1 cellular context compared by ENCODE assay signal in the genomic region with DNA sequence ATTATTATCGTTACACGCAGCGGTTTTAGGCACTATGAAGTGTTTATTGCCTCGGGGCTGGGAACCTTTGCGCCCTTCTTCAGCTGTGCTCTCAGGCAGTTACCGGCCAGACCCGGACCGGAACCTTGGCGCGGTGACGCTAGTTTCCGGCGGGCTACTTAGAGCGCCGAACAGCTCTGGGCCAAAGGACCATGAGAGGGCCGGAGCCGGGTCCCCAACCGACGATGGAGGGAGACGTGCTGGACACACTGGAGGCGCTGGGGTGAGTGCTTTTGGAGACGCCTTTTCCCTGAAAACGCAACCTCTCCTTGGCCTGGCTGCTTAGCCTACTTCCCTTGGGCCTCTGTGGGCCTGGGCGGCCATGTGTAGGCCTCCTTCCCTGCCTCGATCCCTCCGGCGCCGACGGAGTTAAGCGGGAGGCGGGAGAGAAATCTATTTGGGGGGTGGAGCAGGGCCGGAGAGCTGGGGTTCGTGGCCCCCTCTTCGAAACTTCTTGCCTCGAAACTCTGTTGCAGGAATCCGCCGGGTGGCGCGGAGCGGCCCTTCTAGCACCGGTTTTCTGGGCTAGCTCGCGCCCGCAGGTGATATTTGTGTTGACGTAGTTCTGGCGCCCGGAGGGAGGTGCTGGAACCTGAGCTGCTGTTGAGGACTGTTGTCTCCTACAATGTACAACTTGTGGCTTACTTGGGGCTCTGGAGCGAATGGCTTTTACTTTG.
TF ChIP-seq lines count a peak whose summit lies in the region.

FAM98B (plus strand) TSS at position 157 of the 716 bp plus-strand sequence; CDS start at position 192, 35 bp downstream.

TF ChIP-seq in GM12878, 131 proteins besides CTCF, POLR2A, EP300 and RAD21 (continued from another document and continues in another):
- peak; percentile 59 to 88 for TF ChIP-seq SRF (IDR thresholded peaks at IDR 0.05; ENCODE audit: low read depth in 2 of 2, low read length in 2 of 2)
- TF ChIP-seq ZNF384 (IDR thresholded peaks at IDR 0.05; ENCODE audit: borderline replicate concordance, low read depth, low read length): no peak
- peak; percentile 94 for TF ChIP-seq NR2C1 (IDR thresholded peaks at IDR 0.05)
- peak; percentile 68 for TF ChIP-seq SIX5 (IDR thresholded peaks at IDR 0.05; ENCODE audit: low read depth, low read length, severe bottlenecking)
- TF ChIP-seq JUNB (IDR thresholded peaks at IDR 0.05): peak; percentile 27; the same call in 1 of the 2 replicates
- TF ChIP-seq HDAC6 (IDR thresholded peaks at IDR 0.05; ENCODE audit: unreplicated experiment): no peak
- peak; percentile 88; the same call in 1 of the 2 replicates for TF ChIP-seq CBFB (IDR thresholded peaks at IDR 0.05; ENCODE audit: low read depth)
- TF ChIP-seq MYC (IDR thresholded peaks at IDR 0.05; ENCODE audit: insufficient read depth, insufficient read length, insufficient replicate concordance, low read length, severe bottlenecking): peak; percentile 59
- peak; percentile 82 for TF ChIP-seq ZNF24 (IDR thresholded peaks at IDR 0.05)
- TF ChIP-seq SIN3A (IDR thresholded peaks at IDR 0.05; ENCODE audit: low read depth, low read length): peak; percentile 73; the same call in 1 of the 2 replicates
- peak; percentile 15; the same call in 1 of the 2 replicates for TF ChIP-seq SREBF1 (IDR thresholded peaks at IDR 0.05; ENCODE audit: low read length)
- peak; percentile 35 for TF ChIP-seq USF1 (IDR thresholded peaks at IDR 0.05; ENCODE audit: borderline replicate concordance, extremely low read length, insufficient read depth, low read depth, low read length)
- TF ChIP-seq YBX1 (IDR thresholded peaks at IDR 0.05): no peak
- no peak for TF ChIP-seq SPI1 (IDR thresholded peaks at IDR 0.05; ENCODE audit: borderline replicate concordance, insufficient read depth, low read depth, low read length)
- peak; percentile 89; the same call in 1 of the 2 replicates for TF ChIP-seq ASH2L (IDR thresholded peaks at IDR 0.05; ENCODE audit: borderline replicate concordance, low read depth)
- TF ChIP-seq MTA2 (IDR thresholded peaks at IDR 0.05; ENCODE audit: low read depth): peak; percentile 64; the same call in 1 of the 2 replicates
- no peak for TF ChIP-seq PAX8 (IDR thresholded peaks at IDR 0.05)
- 0 out of 2 replicates have a peak, but pooled peaks have one; percentile 23 for TF ChIP-seq TCF3 (IDR thresholded peaks at IDR 0.05; ENCODE audit: borderline replicate concordance, insufficient read depth, low read depth, low read length)
- TF ChIP-seq, protein P1, sequence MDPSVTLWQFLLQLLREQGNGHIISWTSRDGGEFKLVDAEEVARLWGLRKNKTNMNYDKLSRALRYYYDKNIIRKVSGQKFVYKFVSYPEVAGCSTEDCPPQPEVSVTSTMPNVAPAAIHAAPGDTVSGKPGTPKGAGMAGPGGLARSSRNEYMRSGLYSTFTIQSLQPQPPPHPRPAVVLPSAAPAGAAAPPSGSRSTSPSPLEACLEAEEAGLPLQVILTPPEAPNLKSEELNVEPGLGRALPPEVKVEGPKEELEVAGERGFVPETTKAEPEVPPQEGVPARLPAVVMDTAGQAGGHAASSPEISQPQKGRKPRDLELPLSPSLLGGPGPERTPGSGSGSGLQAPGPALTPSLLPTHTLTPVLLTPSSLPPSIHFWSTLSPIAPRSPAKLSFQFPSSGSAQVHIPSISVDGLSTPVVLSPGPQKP (IDR thresholded peaks at IDR 0.05; ENCODE audit: low read depth, low read length): peak; percentile 59; the same call in 1 of the 2 replicates
- no peak for TF ChIP-seq STAT1 (conservative IDR thresholded peaks at IDR 0.05)
- TF ChIP-seq USF2 (IDR thresholded peaks at IDR 0.05; ENCODE audit: borderline replicate concordance, low read depth, low read length): no peak
- no peak for TF ChIP-seq E4F1 (IDR thresholded peaks at IDR 0.05; ENCODE audit: borderline replicate concordance, partially characterized antibody)
- TF ChIP-seq FOXM1 (IDR thresholded peaks at IDR 0.05; ENCODE audit: low read depth, low read length): peak; percentile 76; the same call in 1 of the 2 replicates
- TF ChIP-seq ZNF622 (IDR thresholded peaks at IDR 0.05): no peak
- TF ChIP-seq ETV6 (conservative IDR thresholded peaks at IDR 0.05 in 1 of 2, IDR thresholded peaks at IDR 0.05 in 1 of 2; ENCODE audit: borderline replicate concordance in 1 of 2, low read depth in 1 of 2): peak in 1 of 2 experiments; percentile 36; a peak in 1 of 4 replicates
- TF ChIP-seq, protein P2, sequence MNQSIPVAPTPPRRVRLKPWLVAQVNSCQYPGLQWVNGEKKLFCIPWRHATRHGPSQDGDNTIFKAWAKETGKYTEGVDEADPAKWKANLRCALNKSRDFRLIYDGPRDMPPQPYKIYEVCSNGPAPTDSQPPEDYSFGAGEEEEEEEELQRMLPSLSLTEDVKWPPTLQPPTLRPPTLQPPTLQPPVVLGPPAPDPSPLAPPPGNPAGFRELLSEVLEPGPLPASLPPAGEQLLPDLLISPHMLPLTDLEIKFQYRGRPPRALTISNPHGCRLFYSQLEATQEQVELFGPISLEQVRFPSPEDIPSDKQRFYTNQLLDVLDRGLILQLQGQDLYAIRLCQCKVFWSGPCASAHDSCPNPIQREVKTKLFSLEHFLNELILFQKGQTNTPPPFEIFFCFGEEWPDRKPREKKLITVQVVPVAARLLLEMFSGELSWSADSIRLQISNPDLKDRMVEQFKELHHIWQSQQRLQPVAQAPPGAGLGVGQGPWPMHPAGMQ (IDR thresholded peaks at IDR 0.05; ENCODE audit: borderline replicate concordance): no peak
- peak; percentile 80 for TF ChIP-seq IKZF1 (conservative IDR thresholded peaks at IDR 0.05)
- peak; percentile 40; the same call in 1 of the 2 replicates for TF ChIP-seq PAX5 (IDR thresholded peaks at IDR 0.05; ENCODE audit: borderline replicate concordance, low read depth, low read length)
- TF ChIP-seq RELA (IDR thresholded peaks at IDR 0.05; ENCODE audit: borderline replicate concordance, partially characterized antibody): peak; percentile 57
- no peak for TF ChIP-seq KAT2A (conservative IDR thresholded peaks at IDR 0.05; ENCODE audit: control insufficient read depth, low read depth, low read length)
- TF ChIP-seq POLR2AphosphoS5 (IDR thresholded peaks at IDR 0.05; ENCODE audit: low read length): peak; percentile 93
- TF ChIP-seq RAD51 (IDR thresholded peaks at IDR 0.05): no peak
- TF ChIP-seq EED (IDR thresholded peaks at IDR 0.05; ENCODE audit: low read depth): peak; percentile 77
- peak; percentile 61 for TF ChIP-seq GATAD2B (conservative IDR thresholded peaks at IDR 0.05; ENCODE audit: low read depth)
- no peak for TF ChIP-seq MEF2A (IDR thresholded peaks at IDR 0.05; ENCODE audit: insufficient read depth, low read depth, low read length)
- TF ChIP-seq POU2F2 (IDR thresholded peaks at IDR 0.05; ENCODE audit: borderline replicate concordance, low read depth, low read length): peak; percentile 87; the same call in 1 of the 3 replicates
- TF ChIP-seq GABPA (IDR thresholded peaks at IDR 0.05; ENCODE audit: low read depth): peak; percentile 94
- TF ChIP-seq BCL3 (IDR thresholded peaks at IDR 0.05; ENCODE audit: borderline replicate concordance, insufficient read depth, low read depth, low read length, poor library complexity, severe bottlenecking): no peak
- TF ChIP-seq ESRRA (IDR thresholded peaks at IDR 0.05; ENCODE audit: low read length): no peak
- TF ChIP-seq TARDBP (IDR thresholded peaks at IDR 0.05; ENCODE audit: borderline replicate concordance): peak; percentile 91; the same call in 1 of the 2 replicates
- no peak for TF ChIP-seq BACH1 (IDR thresholded peaks at IDR 0.05; ENCODE audit: borderline replicate concordance)
- TF ChIP-seq SMC3 (IDR thresholded peaks at IDR 0.05; ENCODE audit: borderline replicate concordance, low read length): no peak
- TF ChIP-seq RELB (IDR thresholded peaks at IDR 0.05; ENCODE audit: low read depth): peak; percentile 97
- TF ChIP-seq ZSCAN29 (IDR thresholded peaks at IDR 0.05): peak; percentile 72; the same call in 1 of the 2 replicates
- TF ChIP-seq RB1 (IDR thresholded peaks at IDR 0.05; ENCODE audit: borderline replicate concordance): peak; percentile 95
- 0 out of 2 replicates have a peak, but pooled peaks have one; percentile 50 for TF ChIP-seq MYB (IDR thresholded peaks at IDR 0.05; ENCODE audit: borderline replicate concordance, low read depth, low read length)
- peak; percentile 92 for TF ChIP-seq YY1 (IDR thresholded peaks at IDR 0.05; ENCODE audit: low read depth, low read length)
- peak; percentile 66 for TF ChIP-seq NR2F1 (conservative IDR thresholded peaks at IDR 0.05)
- no peak for TF ChIP-seq HSF1 (IDR thresholded peaks at IDR 0.05; ENCODE audit: low read depth, low read length)
